2 cellular contexts compared by ENCODE assay signal in genomic region chr11:96894587-96894986, GRCh38.
TF ChIP-seq lines count a peak whose summit lies in the region.

No MANE protein-coding gene starts in this region.

TF ChIP-seq in GM23338, 12 proteins besides CTCF, POLR2A, EP300 and RAD21:
- TF ChIP-seq JUNB (IDR thresholded peaks at IDR 0.05; ENCODE audit: unreplicated experiment), result no peak
- TF ChIP-seq, protein P1, sequence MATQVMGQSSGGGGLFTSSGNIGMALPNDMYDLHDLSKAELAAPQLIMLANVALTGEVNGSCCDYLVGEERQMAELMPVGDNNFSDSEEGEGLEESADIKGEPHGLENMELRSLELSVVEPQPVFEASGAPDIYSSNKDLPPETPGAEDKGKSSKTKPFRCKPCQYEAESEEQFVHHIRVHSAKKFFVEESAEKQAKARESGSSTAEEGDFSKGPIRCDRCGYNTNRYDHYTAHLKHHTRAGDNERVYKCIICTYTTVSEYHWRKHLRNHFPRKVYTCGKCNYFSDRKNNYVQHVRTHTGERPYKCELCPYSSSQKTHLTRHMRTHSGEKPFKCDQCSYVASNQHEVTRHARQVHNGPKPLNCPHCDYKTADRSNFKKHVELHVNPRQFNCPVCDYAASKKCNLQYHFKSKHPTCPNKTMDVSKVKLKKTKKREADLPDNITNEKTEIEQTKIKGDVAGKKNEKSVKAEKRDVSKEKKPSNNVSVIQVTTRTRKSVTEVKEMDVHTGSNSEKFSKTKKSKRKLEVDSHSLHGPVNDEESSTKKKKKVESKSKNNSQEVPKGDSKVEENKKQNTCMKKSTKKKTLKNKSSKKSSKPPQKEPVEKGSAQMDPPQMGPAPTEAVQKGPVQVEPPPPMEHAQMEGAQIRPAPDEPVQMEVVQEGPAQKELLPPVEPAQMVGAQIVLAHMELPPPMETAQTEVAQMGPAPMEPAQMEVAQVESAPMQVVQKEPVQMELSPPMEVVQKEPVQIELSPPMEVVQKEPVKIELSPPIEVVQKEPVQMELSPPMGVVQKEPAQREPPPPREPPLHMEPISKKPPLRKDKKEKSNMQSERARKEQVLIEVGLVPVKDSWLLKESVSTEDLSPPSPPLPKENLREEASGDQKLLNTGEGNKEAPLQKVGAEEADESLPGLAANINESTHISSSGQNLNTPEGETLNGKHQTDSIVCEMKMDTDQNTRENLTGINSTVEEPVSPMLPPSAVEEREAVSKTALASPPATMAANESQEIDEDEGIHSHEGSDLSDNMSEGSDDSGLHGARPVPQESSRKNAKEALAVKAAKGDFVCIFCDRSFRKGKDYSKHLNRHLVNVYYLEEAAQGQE (IDR thresholded peaks at IDR 0.05; ENCODE audit: unreplicated experiment), result no peak
- TF ChIP-seq STAT1 (IDR thresholded peaks at IDR 0.05; ENCODE audit: unreplicated experiment), result no peak
- TF ChIP-seq CREB1 (CRISPR knock-in tag; IDR thresholded peaks at IDR 0.05; ENCODE audit: low read depth), result no peak
- TF ChIP-seq, protein P2, sequence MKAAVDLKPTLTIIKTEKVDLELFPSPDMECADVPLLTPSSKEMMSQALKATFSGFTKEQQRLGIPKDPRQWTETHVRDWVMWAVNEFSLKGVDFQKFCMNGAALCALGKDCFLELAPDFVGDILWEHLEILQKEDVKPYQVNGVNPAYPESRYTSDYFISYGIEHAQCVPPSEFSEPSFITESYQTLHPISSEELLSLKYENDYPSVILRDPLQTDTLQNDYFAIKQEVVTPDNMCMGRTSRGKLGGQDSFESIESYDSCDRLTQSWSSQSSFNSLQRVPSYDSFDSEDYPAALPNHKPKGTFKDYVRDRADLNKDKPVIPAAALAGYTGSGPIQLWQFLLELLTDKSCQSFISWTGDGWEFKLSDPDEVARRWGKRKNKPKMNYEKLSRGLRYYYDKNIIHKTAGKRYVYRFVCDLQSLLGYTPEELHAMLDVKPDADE (IDR thresholded peaks at IDR 0.05), result no peak
- no peak for TF ChIP-seq EZH2phosphoT487 (IDR thresholded peaks at IDR 0.05; ENCODE audit: unreplicated experiment)
- TF ChIP-seq ZNF114 (CRISPR knock-in tag; IDR thresholded peaks at IDR 0.05), result no peak
- no peak for TF ChIP-seq ZNF462 (CRISPR knock-in tag; IDR thresholded peaks at IDR 0.05)
- no peak for TF ChIP-seq POLR2AphosphoS5 (IDR thresholded peaks at IDR 0.05; ENCODE audit: low read depth)
- TF ChIP-seq NANOG (IDR thresholded peaks at IDR 0.05; ENCODE audit: borderline replicate concordance), result no peak
- TF ChIP-seq EZH2 (IDR thresholded peaks at IDR 0.05; ENCODE audit: low read depth, unreplicated experiment), result no peak
- TF ChIP-seq ZNF331 (CRISPR knock-in tag; IDR thresholded peaks at IDR 0.05; ENCODE audit: low read depth), result no peak

TF ChIP-seq in WTC11, 78 proteins besides CTCF, POLR2A, EP300 and RAD21:
- TF ChIP-seq, protein P3, sequence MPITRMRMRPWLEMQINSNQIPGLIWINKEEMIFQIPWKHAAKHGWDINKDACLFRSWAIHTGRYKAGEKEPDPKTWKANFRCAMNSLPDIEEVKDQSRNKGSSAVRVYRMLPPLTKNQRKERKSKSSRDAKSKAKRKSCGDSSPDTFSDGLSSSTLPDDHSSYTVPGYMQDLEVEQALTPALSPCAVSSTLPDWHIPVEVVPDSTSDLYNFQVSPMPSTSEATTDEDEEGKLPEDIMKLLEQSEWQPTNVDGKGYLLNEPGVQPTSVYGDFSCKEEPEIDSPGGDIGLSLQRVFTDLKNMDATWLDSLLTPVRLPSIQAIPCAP (CRISPR knock-in tag; IDR thresholded peaks at IDR 0.05), result no peak
- no peak for TF ChIP-seq FOXP4 (CRISPR knock-in tag; IDR thresholded peaks at IDR 0.05)
- no peak for TF ChIP-seq ZNF532 (CRISPR knock-in tag; IDR thresholded peaks at IDR 0.05; ENCODE audit: borderline replicate concordance)
- TF ChIP-seq SP1 (CRISPR knock-in tag; conservative IDR thresholded peaks at IDR 0.05), result no peak
- TF ChIP-seq ZBTB43 (CRISPR knock-in tag; IDR thresholded peaks at IDR 0.05), result no peak
- no peak for TF ChIP-seq JUN (CRISPR knock-in tag; IDR thresholded peaks at IDR 0.05)
- TF ChIP-seq NFATC4 (CRISPR knock-in tag; IDR thresholded peaks at IDR 0.05), result no peak
- no peak for TF ChIP-seq NR2C2 (CRISPR knock-in tag; IDR thresholded peaks at IDR 0.05)
- TF ChIP-seq GTF2I (CRISPR knock-in tag; conservative IDR thresholded peaks at IDR 0.05), result no peak
- TF ChIP-seq KAT7 (CRISPR knock-in tag; IDR thresholded peaks at IDR 0.05; ENCODE audit: borderline replicate concordance), result no peak
- no peak for TF ChIP-seq RORB (CRISPR knock-in tag; IDR thresholded peaks at IDR 0.05)
- TF ChIP-seq, protein P4, sequence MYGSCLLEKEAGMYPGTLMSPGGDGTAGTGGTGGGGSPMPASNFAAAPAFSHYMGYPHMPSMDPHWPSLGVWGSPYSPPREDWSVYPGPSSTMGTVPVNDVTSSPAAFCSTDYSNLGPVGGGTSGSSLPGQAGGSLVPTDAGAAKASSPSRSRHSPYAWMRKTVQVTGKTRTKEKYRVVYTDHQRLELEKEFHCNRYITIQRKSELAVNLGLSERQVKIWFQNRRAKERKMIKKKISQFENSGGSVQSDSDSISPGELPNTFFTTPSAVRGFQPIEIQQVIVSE (CRISPR knock-in tag; IDR thresholded peaks at IDR 0.05; ENCODE audit: borderline replicate concordance), result no peak
- TF ChIP-seq MLX (CRISPR knock-in tag; IDR thresholded peaks at IDR 0.05), result no peak
- no peak for TF ChIP-seq ZNF396 (CRISPR knock-in tag; IDR thresholded peaks at IDR 0.05; ENCODE audit: borderline replicate concordance)
- no peak for TF ChIP-seq TCF7 (CRISPR knock-in tag; IDR thresholded peaks at IDR 0.05; ENCODE audit: low read depth)
- TF ChIP-seq, protein P5, sequence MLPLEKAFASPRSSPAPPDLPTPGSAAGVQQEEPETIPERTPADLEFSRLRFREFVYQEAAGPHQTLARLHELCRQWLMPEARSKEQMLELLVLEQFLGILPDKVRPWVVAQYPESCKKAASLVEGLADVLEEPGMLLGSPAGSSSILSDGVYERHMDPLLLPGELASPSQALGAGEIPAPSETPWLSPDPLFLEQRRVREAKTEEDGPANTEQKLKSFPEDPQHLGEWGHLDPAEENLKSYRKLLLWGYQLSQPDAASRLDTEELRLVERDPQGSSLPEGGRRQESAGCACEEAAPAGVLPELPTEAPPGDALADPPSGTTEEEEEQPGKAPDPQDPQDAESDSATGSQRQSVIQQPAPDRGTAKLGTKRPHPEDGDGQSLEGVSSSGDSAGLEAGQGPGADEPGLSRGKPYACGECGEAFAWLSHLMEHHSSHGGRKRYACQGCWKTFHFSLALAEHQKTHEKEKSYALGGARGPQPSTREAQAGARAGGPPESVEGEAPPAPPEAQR (CRISPR knock-in tag; IDR thresholded peaks at IDR 0.05), result no peak
- TF ChIP-seq ZNF423 (CRISPR knock-in tag; IDR thresholded peaks at IDR 0.05), result no peak
- TF ChIP-seq ESRRA (CRISPR knock-in tag; IDR thresholded peaks at IDR 0.05; ENCODE audit: borderline replicate concordance), result no peak
- no peak for TF ChIP-seq ETV6 (CRISPR knock-in tag; IDR thresholded peaks at IDR 0.05)
- TF ChIP-seq TP53 (CRISPR knock-in tag; IDR thresholded peaks at IDR 0.05), result no peak
